1 cellular context compared by ENCODE assay signal in genomic region chr10:95308389-95309302, GRCh38.
A peak's percentile ranks its signal among the peaks of the same experiment; 100 is the strongest.
TF ChIP-seq lines count a peak whose summit lies in the region.

No MANE protein-coding gene starts in this region.

TF ChIP-seq in HEK293, 187 proteins besides CTCF, POLR2A, EP300 and RAD21 (continued from another document and continues in another):
- TF ChIP-seq ZNF398 (tag by site-specific recombination; IDR thresholded peaks at IDR 0.05) (peak; percentile 77), ZNF280D (tag by site-specific recombination; IDR thresholded peaks at IDR 0.05) (no peak), ZIC2 (tag by site-specific recombination; IDR thresholded peaks at IDR 0.05) (peak; percentile 58), MEIS1 (CRISPR knock-in tag; IDR thresholded peaks at IDR 0.05; ENCODE audit: borderline replicate concordance) (no peak), ZBTB8A (tag by site-specific recombination; IDR thresholded peaks at IDR 0.05) (0 out of 2 replicates have a peak, but pooled peaks have one; percentile 23), ZNF24 (tag by site-specific recombination; IDR thresholded peaks at IDR 0.05) (0 out of 2 replicates have a peak, but pooled peaks have one; percentile 76), ZNF335 (tag by site-specific recombination; conservative IDR thresholded peaks at IDR 0.05) (peak; percentile 48; the same call in 1 of the 2 replicates), ZNF830 (tag by site-specific recombination; IDR thresholded peaks at IDR 0.05; ENCODE audit: low read depth) (no peak), ZSCAN16 (tag by site-specific recombination; IDR thresholded peaks at IDR 0.05) (no peak), ZNF157 (tag by site-specific recombination; IDR thresholded peaks at IDR 0.05) (no peak), ZNF561 (tag by site-specific recombination; IDR thresholded peaks at IDR 0.05; ENCODE audit: borderline replicate concordance) (0 out of 2 replicates have a peak, but pooled peaks have one; percentile 24), ZBTB7A (tag by site-specific recombination; IDR thresholded peaks at IDR 0.05; ENCODE audit: low read depth) (no peak), PRDM1 (tag by site-specific recombination; IDR thresholded peaks at IDR 0.05) (peak; percentile 94), ELK4 (IDR thresholded peaks at IDR 0.05; ENCODE audit: borderline replicate concordance, low read depth, low read length) (no peak), ZNF639 (tag by site-specific recombination; IDR thresholded peaks at IDR 0.05) (peak; percentile 62), ZNF548 (tag by site-specific recombination; IDR thresholded peaks at IDR 0.05) (no peak), SETDB1 (IDR thresholded peaks at IDR 0.05; ENCODE audit: insufficient read length, low read length) (no peak), ZNF521 (tag by site-specific recombination; IDR thresholded peaks at IDR 0.05) (no peak), ZNF114 (tag by site-specific recombination; IDR thresholded peaks at IDR 0.05) (no peak), ZNF423 (tag by site-specific recombination; IDR thresholded peaks at IDR 0.05) (peak; percentile 83), ZNF585B (tag by site-specific recombination; IDR thresholded peaks at IDR 0.05) (no peak), YY2 (tag by site-specific recombination; IDR thresholded peaks at IDR 0.05) (no peak), ZNF239 (tag by site-specific recombination; IDR thresholded peaks at IDR 0.05) (no peak), SCRT1 (tag by site-specific recombination; IDR thresholded peaks at IDR 0.05; ENCODE audit: borderline replicate concordance) (no peak), REPIN1 (tag by site-specific recombination; IDR thresholded peaks at IDR 0.05; ENCODE audit: low read depth) (no peak), ZNF843 (tag by site-specific recombination; IDR thresholded peaks at IDR 0.05) (peak; percentile 89), HOXD13 (CRISPR knock-in tag; IDR thresholded peaks at IDR 0.05; ENCODE audit: borderline replicate concordance) (peak; percentile 31; the same call in 1 of the 2 replicates), MZF1 (tag by site-specific recombination; IDR thresholded peaks at IDR 0.05; ENCODE audit: borderline replicate concordance) (peak; percentile 62; the same call in 1 of the 2 replicates), ZNF433 (tag by site-specific recombination; IDR thresholded peaks at IDR 0.05; ENCODE audit: low read depth) (no peak), ATF2 (tag by site-specific recombination; IDR thresholded peaks at IDR 0.05; ENCODE audit: low read depth) (no peak), REST (tag by site-specific recombination; IDR thresholded peaks at IDR 0.05) (no peak), ZNF2 (tag by site-specific recombination; IDR thresholded peaks at IDR 0.05) (no peak), SP2 (tag by site-specific recombination; IDR thresholded peaks at IDR 0.05) (no peak)
- TF ChIP-seq, protein P1, sequence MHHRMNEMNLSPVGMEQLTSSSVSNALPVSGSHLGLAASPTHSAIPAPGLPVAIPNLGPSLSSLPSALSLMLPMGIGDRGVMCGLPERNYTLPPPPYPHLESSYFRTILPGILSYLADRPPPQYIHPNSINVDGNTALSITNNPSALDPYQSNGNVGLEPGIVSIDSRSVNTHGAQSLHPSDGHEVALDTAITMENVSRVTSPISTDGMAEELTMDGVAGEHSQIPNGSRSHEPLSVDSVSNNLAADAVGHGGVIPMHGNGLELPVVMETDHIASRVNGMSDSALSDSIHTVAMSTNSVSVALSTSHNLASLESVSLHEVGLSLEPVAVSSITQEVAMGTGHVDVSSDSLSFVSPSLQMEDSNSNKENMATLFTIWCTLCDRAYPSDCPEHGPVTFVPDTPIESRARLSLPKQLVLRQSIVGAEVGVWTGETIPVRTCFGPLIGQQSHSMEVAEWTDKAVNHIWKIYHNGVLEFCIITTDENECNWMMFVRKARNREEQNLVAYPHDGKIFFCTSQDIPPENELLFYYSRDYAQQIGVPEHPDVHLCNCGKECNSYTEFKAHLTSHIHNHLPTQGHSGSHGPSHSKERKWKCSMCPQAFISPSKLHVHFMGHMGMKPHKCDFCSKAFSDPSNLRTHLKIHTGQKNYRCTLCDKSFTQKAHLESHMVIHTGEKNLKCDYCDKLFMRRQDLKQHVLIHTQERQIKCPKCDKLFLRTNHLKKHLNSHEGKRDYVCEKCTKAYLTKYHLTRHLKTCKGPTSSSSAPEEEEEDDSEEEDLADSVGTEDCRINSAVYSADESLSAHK (tag by site-specific recombination; IDR thresholded peaks at IDR 0.05) = peak; percentile 79
- TF ChIP-seq, protein P2, sequence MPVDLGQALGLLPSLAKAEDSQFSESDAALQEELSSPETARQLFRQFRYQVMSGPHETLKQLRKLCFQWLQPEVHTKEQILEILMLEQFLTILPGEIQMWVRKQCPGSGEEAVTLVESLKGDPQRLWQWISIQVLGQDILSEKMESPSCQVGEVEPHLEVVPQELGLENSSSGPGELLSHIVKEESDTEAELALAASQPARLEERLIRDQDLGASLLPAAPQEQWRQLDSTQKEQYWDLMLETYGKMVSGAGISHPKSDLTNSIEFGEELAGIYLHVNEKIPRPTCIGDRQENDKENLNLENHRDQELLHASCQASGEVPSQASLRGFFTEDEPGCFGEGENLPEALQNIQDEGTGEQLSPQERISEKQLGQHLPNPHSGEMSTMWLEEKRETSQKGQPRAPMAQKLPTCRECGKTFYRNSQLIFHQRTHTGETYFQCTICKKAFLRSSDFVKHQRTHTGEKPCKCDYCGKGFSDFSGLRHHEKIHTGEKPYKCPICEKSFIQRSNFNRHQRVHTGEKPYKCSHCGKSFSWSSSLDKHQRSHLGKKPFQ (tag by site-specific recombination; IDR thresholded peaks at IDR 0.05) = peak; percentile 84
- TF ChIP-seq, protein P3, sequence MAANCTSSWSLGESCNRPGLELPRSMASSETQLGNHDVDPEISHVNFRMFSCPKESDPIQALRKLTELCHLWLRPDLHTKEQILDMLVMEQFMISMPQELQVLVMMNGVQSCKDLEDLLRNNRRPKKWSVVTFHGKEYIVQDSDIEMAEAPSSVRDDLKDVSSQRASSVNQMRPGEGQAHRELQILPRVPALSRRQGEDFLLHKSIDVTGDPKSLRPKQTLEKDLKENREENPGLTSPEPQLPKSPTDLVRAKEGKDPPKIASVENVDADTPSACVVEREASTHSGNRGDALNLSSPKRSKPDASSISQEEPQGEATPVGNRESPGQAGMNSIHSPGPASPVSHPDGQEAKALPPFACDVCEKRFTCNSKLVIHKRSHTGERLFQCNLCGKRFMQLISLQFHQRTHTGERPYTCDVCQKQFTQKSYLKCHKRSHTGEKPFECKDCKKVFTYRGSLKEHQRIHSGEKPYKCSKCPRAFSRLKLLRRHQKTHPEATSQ (tag by site-specific recombination; IDR thresholded peaks at IDR 0.05) = no peak
